In the genomic region with DNA sequence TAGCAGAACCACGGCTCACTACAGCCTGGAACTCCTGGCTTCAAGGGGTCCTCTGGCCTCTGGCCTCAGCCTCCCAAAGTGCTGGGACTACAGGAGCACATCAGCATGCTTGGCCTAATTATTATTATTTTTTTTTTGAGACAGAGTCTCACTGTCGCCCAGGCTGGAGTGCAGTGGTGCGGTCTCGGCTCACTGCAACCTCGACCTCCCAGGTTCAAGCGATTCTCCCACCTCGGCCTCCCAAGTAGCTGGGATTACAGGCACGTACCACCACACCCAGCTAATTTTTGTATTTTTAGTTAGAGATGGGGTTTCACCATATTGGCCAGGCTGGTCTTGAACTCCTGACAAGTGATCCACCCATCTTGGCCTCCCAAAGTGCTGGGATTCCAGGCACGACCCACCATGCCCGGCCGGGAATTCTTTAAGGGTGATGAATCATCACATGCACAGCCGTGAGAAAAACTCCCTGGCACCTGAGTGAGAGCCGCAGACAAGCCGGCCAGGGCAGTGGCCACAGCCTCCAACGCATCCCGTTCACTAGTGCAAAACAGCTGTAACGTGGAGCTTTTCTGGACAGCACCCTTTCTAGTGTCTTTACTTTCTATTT, we compare ENCODE assay signal across 1 cellular context.
TF ChIP-seq lines count a peak whose summit lies in the region.

No MANE protein-coding gene starts in this region.

TF ChIP-seq in HepG2, 621 proteins besides CTCF, POLR2A, EP300 and RAD21 (continued from another document):
- TF ChIP-seq, protein P1, sequence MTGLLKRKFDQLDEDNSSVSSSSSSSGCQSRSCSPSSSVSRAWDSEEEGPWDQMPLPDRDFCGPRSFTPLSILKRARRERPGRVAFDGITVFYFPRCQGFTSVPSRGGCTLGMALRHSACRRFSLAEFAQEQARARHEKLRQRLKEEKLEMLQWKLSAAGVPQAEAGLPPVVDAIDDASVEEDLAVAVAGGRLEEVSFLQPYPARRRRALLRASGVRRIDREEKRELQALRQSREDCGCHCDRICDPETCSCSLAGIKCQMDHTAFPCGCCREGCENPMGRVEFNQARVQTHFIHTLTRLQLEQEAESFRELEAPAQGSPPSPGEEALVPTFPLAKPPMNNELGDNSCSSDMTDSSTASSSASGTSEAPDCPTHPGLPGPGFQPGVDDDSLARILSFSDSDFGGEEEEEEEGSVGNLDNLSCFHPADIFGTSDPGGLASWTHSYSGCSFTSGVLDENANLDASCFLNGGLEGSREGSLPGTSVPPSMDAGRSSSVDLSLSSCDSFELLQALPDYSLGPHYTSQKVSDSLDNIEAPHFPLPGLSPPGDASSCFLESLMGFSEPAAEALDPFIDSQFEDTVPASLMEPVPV (CRISPR knock-in tag; IDR thresholded peaks at IDR 0.05), result peak; percentile 20; the same call in 1 of the 2 replicates
- TF ChIP-seq ZNF781 (CRISPR knock-in tag; IDR thresholded peaks at IDR 0.05; ENCODE audit: borderline replicate concordance, not compliant biosample characterization) (peak; percentile 45), ARNTL (CRISPR knock-in tag; IDR thresholded peaks at IDR 0.05) (0 out of 2 replicates have a peak, but pooled peaks have one; percentile 16), ZNF333 (CRISPR knock-in tag; IDR thresholded peaks at IDR 0.05; ENCODE audit: borderline replicate concordance) (0 out of 2 replicates have a peak, but pooled peaks have one; percentile 43), KMT2A (CRISPR knock-in tag; IDR thresholded peaks at IDR 0.05) (0 out of 2 replicates have a peak, but pooled peaks have one; percentile 23), ZNF572 (CRISPR knock-in tag; IDR thresholded peaks at IDR 0.05) (peak; percentile 71; the same call in 1 of the 2 replicates), SMARCC2 (IDR thresholded peaks at IDR 0.05) (0 out of 2 replicates have a peak, but pooled peaks have one; percentile 18), RCOR2 (CRISPR knock-in tag; IDR thresholded peaks at IDR 0.05) (peak; percentile 32; the same call in 1 of the 2 replicates), ZFP36L1 (CRISPR knock-in tag; IDR thresholded peaks at IDR 0.05) (peak; percentile 18; the same call in 1 of the 2 replicates), SALL2 (CRISPR knock-in tag; IDR thresholded peaks at IDR 0.05) (0 out of 2 replicates have a peak, but pooled peaks have one; percentile 68)
- TF ChIP-seq, protein P2, sequence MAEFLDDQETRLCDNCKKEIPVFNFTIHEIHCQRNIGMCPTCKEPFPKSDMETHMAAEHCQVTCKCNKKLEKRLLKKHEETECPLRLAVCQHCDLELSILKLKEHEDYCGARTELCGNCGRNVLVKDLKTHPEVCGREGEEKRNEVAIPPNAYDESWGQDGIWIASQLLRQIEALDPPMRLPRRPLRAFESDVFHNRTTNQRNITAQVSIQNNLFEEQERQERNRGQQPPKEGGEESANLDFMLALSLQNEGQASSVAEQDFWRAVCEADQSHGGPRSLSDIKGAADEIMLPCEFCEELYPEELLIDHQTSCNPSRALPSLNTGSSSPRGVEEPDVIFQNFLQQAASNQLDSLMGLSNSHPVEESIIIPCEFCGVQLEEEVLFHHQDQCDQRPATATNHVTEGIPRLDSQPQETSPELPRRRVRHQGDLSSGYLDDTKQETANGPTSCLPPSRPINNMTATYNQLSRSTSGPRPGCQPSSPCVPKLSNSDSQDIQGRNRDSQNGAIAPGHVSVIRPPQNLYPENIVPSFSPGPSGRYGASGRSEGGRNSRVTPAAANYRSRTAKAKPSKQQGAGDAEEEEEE (CRISPR knock-in tag; IDR thresholded peaks at IDR 0.05; ENCODE audit: borderline replicate concordance), result peak; percentile 76; the same call in 1 of the 2 replicates
